1 cellular context compared by ENCODE assay signal in genomic region chr9:127777368-127777960, GRCh38.
TF ChIP-seq lines count a peak whose summit lies in the region.

No MANE protein-coding gene starts in this region.

TF ChIP-seq in SK-N-SH, 30 proteins besides CTCF, POLR2A, EP300 and RAD21 (continued from another document):
- TF ChIP-seq ZBTB33 (IDR thresholded peaks at IDR 0.05; ENCODE audit: borderline replicate concordance, low read depth) (no peak), YY1 (IDR thresholded peaks at IDR 0.05; ENCODE audit: low read depth) (no peak), MEF2A (IDR thresholded peaks at IDR 0.05; ENCODE audit: borderline replicate concordance, low read depth) (no peak), NFIC (IDR thresholded peaks at IDR 0.05; ENCODE audit: borderline replicate concordance) (no peak), TAF1 (IDR thresholded peaks at IDR 0.05; ENCODE audit: borderline replicate concordance, low read depth, low read length) (no peak), REST (IDR thresholded peaks at IDR 0.05; ENCODE audit: low read depth, low read length) (no peak), FOSL2 (IDR thresholded peaks at IDR 0.05; ENCODE audit: borderline replicate concordance, low read depth) (no peak), TCF12 (IDR thresholded peaks at IDR 0.05) (no peak), TEAD4 (IDR thresholded peaks at IDR 0.05; ENCODE audit: borderline replicate concordance, insufficient read depth) (no peak)
TF ChIP-seq in SK-N-SH: peak in this region for 0.
